In genomic region chr1:87089823-87090222, GRCh38 we compare ENCODE assay signal across 20 cellular contexts.
DNase-seq lines count a peak whose midpoint lies in the region; ATAC-seq and TF ChIP-seq lines count a peak whose summit lies in the region.
"Had no signal": no experiment of that assay in that cellular context is flagged by ENCODE, and none has a peak within 500 bp of the region (broad histone marks: within the 10 kb centered on the region; RNA-seq: fewer than 3 reads in every experiment).

No MANE protein-coding gene starts in this region.

- H3K27ac Mint-ChIP-seq in GM23338 (no peak overlapping the region), WTC11 (no peak overlapping the region)
- H3K27ac Mint-ChIP-seq in CD4-positive, alpha-beta T cell = no peak overlapping the region
- H3K27ac Mint-ChIP-seq: B cell, HFFc6 had no signal

- H4K20me1 ChIP-seq in GM23338 (replicated peaks; ENCODE audit: insufficient read depth) (no peaks in the 10 kb centered on the region), KMS-11 (ENCODE audit: insufficient read depth) (no peaks in the 10 kb centered on the region)

- peak; percentile 72 for ATAC-seq in GM23338
- peak; percentile 80 for ATAC-seq in WTC11
- ATAC-seq in GM21786 (IDR thresholded peaks at IDR 0.05; ENCODE audit: unreplicated experiment) = no peak
- ATAC-seq in CD4-positive, alpha-beta T cell (ENCODE audit: poor library complexity) = no peak
- ATAC-seq in HG03342 (IDR thresholded peaks at IDR 0.05; ENCODE audit: unreplicated experiment) = no peak

- H3K27ac ChIP-seq in GM23338 (ENCODE audit: low read depth) (no peak overlapping the region), KMS-11 (peak overlapping the region; percentile 30; the same call in 1 of the 2 replicates)
- H3K27ac ChIP-seq in CD4-positive, alpha-beta T cell (ENCODE audit: low read depth, low read length) = no peak overlapping the region

- POLR2A ChIA-PET in WTC11 (lab: Charles Lee) = no interaction called here
- POLR2A ChIA-PET in CD4-positive, alpha-beta T cell (lab: Charles Lee) = no interaction called here

- DNase-seq in GM23338 (ENCODE audit: low spot score) (peak; percentile 29), WTC11 (ENCODE audit: low spot score) (no peak), iPS-NIHi11 (ENCODE audit: low spot score) (peak; percentile 8), EL (no peak)
- no peak for DNase-seq in CD4-positive, alpha-beta T cell
- DNase-seq: ACHN; C1 segment of cervical spinal cord; CD4-positive, alpha-beta memory T cell; COR-L47; DMS153; GDM1; GOT3; HCEC 1CT; HFFc6; IMR-90; KBM-7 had no signal

- H3K9ac ChIP-seq in KMS-11 = no peak overlapping the region

- no peaks in the 10 kb centered on the region for H3K79me2 ChIP-seq in GM23338 (replicated peaks; ENCODE audit: insufficient read depth)
- H3K79me2 ChIP-seq in KMS-11 (ENCODE audit: insufficient read depth, low read depth) = no peaks in the 10 kb centered on the region

- no peaks in the 10 kb centered on the region for H3K9me3 ChIP-seq in CD4-positive, alpha-beta T cell (ENCODE audit: control insufficient read depth, low read length)

- H3K4me2 ChIP-seq in GM23338 (0 out of 2 replicates have a peak overlapping the region, but pooled peaks have one; percentile 17), KMS-11 (peak overlapping the region; percentile 78)

- H3K36me3 ChIP-seq in GM23338 (ENCODE audit: insufficient read depth) (no peaks in the 10 kb centered on the region), KMS-11 (ENCODE audit: insufficient read depth) (no peaks in the 10 kb centered on the region)

- H3K4me3 Mint-ChIP-seq in GM23338 (no peak overlapping the region), WTC11 (no peak overlapping the region)
- H3K4me3 Mint-ChIP-seq in CD4-positive, alpha-beta T cell = no peak overlapping the region
- H3K4me3 Mint-ChIP-seq: B cell; CD4-positive, alpha-beta memory T cell; HFFc6 had no signal

- no peaks in the 10 kb centered on the region for H3K9me2 ChIP-seq in GM23338 (ENCODE audit: insufficient read depth)

- H3K27me3 ChIP-seq in GM23338 (ENCODE audit: insufficient read depth) (no peaks in the 10 kb centered on the region), KMS-11 (ENCODE audit: insufficient read depth, low read depth) (no peaks in the 10 kb centered on the region)
- no peaks in the 10 kb centered on the region for H3K27me3 ChIP-seq in CD4-positive, alpha-beta T cell (ENCODE audit: control insufficient read depth, insufficient read depth, low read length)

- CTCF ChIA-PET in WTC11 (lab: Charles Lee) = interaction anchor here (1.2 kb wide), 1 partner anchor 386 kb away, joined by 3 read pairs; the partner anchor contains the start of gene SH3GLB1
- CTCF ChIA-PET in CD4-positive, alpha-beta T cell (lab: Charles Lee) = no interaction called here

- peaks cover 8% of the 10 kb centered on the region; the same call in 2 of the 3 replicates for H3K4me1 Mint-ChIP-seq in GM23338
- peaks cover 11% of the 10 kb centered on the region for H3K4me1 Mint-ChIP-seq in WTC11
- no peaks in the 10 kb centered on the region for H3K4me1 Mint-ChIP-seq in CD4-positive, alpha-beta T cell (ENCODE audit: low read depth)

- no peaks in the 10 kb centered on the region for H3F3A ChIP-seq in GM23338 (replicated peaks; ENCODE audit: low read depth)

- H3K27me3 Mint-ChIP-seq in GM23338 (ENCODE audit: insufficient read depth, low read depth, poor library complexity) = no peaks in the 10 kb centered on the region
- no peaks in the 10 kb centered on the region for H3K27me3 Mint-ChIP-seq in WTC11 (ENCODE audit: low read depth)
- H3K27me3 Mint-ChIP-seq in CD4-positive, alpha-beta T cell = no peaks in the 10 kb centered on the region
- H3K27me3 Mint-ChIP-seq: B cell; CD4-positive, alpha-beta memory T cell had no signal

- H3K9me3 Mint-ChIP-seq in GM23338 (no peaks in the 10 kb centered on the region), WTC11 (no peaks in the 10 kb centered on the region)
- H3K9me3 Mint-ChIP-seq in CD4-positive, alpha-beta T cell = no peaks in the 10 kb centered on the region
- H3K9me3 Mint-ChIP-seq: CD4-positive, alpha-beta memory T cell; HFFc6 had no signal

- no peak overlapping the region for H3K4me3 ChIP-seq in GM23338
- peak overlapping the region; percentile 37 for H3K4me3 ChIP-seq in KMS-11 (IDR thresholded peaks at IDR 0.05; ENCODE audit: insufficient read depth, low read depth, low read length)

- H3K36me3 Mint-ChIP-seq in GM23338 (ENCODE audit: low read depth) (no peaks in the 10 kb centered on the region), WTC11 (no peaks in the 10 kb centered on the region)
- peaks cover 15% of the 10 kb centered on the region for H3K36me3 Mint-ChIP-seq in CD4-positive, alpha-beta T cell (ENCODE audit: low read depth)

- TF ChIP-seq CTCF in GM23338 (conservative IDR thresholded peaks at IDR 0.05; ENCODE audit: low read depth in 2 of 2) (no peak), KMS-11 (conservative IDR thresholded peaks at IDR 0.05; ENCODE audit: low read depth, low read length) (no peak), WTC11 (IDR thresholded peaks at IDR 0.05) (no peak)
- TF ChIP-seq CTCF in CD4-positive, alpha-beta T cell (IDR thresholded peaks at IDR 0.05) = no peak

- intact Hi-C loops in CD4-positive, alpha-beta T cell (cut with DNase I, micrococcal nuclease) = loop anchor here (10.0 kb wide), 3 partner anchors 385 to 715 kb away; partner anchors contain the start of gene SH3GLB1 (in 1 of the 2)

- H3K4me1 ChIP-seq in GM23338 (ENCODE audit: insufficient read depth) = peaks cover 10% of the 10 kb centered on the region; the same call in 1 of the 2 replicates
- peaks cover 58% of the 10 kb centered on the region for H3K4me1 ChIP-seq in KMS-11 (ENCODE audit: low read depth, poor library complexity, severe bottlenecking)

- H2AFZ ChIP-seq in GM23338 (no peak overlapping the region), KMS-11 (ENCODE audit: low read depth) (no peak overlapping the region)

TF ChIP-seq in GM23338, 12 proteins besides CTCF, POLR2A, EP300 and RAD21 (continues in another document):
- TF ChIP-seq CREB1 (CRISPR knock-in tag; IDR thresholded peaks at IDR 0.05; ENCODE audit: low read depth) (no peak), ZNF331 (CRISPR knock-in tag; IDR thresholded peaks at IDR 0.05; ENCODE audit: low read depth) (no peak), POLR2AphosphoS5 (IDR thresholded peaks at IDR 0.05; ENCODE audit: low read depth) (no peak), JUNB (IDR thresholded peaks at IDR 0.05; ENCODE audit: unreplicated experiment) (no peak)

TF ChIP-seq in WTC11, 78 proteins besides CTCF, POLR2A, EP300 and RAD21:
- TF ChIP-seq TP53 (CRISPR knock-in tag; IDR thresholded peaks at IDR 0.05) = no peak
- TF ChIP-seq SOX15 (CRISPR knock-in tag; IDR thresholded peaks at IDR 0.05) = no peak
- TF ChIP-seq SP1 (CRISPR knock-in tag; conservative IDR thresholded peaks at IDR 0.05) = no peak
- TF ChIP-seq, protein P1, sequence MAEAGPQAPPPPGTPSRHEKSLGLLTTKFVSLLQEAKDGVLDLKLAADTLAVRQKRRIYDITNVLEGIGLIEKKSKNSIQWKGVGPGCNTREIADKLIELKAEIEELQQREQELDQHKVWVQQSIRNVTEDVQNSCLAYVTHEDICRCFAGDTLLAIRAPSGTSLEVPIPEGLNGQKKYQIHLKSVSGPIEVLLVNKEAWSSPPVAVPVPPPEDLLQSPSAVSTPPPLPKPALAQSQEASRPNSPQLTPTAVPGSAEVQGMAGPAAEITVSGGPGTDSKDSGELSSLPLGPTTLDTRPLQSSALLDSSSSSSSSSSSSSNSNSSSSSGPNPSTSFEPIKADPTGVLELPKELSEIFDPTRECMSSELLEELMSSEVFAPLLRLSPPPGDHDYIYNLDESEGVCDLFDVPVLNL (CRISPR knock-in tag; IDR thresholded peaks at IDR 0.05; ENCODE audit: borderline replicate concordance, low read depth) = no peak
- TF ChIP-seq TEAD1 (CRISPR knock-in tag; IDR thresholded peaks at IDR 0.05) = no peak
- TF ChIP-seq PRRX2 (CRISPR knock-in tag; IDR thresholded peaks at IDR 0.05) = no peak

Comparison
In these comparisons a context has a peak if more than half of its experiments do, and no peak if none do; other contexts are left out.
1. ATAC-seq: peak in GM23338 (single experiment) and WTC11 (single experiment); none in GM21786 (single experiment), CD4-positive, alpha-beta T cell (single experiment) and HG03342 (single experiment).
2. DNase-seq: peak in GM23338 (single experiment) and iPS-NIHi11 (single experiment); none in WTC11 (single experiment), CD4-positive, alpha-beta T cell (0 of 10) and EL (single experiment).